14 cellular contexts compared by ENCODE assay signal in the genomic region with DNA sequence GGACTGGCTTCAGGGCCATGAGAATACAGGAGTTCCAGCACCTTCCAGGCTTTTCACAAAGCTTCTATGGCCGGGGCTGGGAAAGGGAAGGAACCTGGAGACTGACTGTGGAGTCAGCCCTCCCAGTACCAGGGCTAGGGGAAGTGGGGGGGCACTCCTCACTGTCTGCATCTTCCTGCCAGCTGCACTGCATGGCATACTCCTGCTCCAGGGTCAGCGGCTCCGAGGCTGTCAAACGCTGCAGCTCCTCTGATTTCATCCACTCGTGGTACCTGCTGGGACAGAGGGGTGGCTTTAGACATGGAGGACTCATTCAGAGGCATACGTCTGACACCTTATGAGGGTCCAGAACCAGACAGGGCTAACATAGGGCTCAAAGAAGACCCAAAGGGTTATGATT. TPM values are rescaled to one million over a fixed set of nuclear protein-coding genes. Genes with fewer than 3 reads are reported as not detected.
DNase-seq lines count a peak whose midpoint lies in the region; ATAC-seq and TF ChIP-seq lines count a peak whose summit lies in the region.
"Had no signal": no experiment of that assay in that cellular context is flagged by ENCODE, and none has a peak within 500 bp of the region (broad histone marks: within the 10 kb centered on the region; RNA-seq: fewer than 3 reads in every experiment).

No MANE protein-coding gene starts in this region.

- no peaks in the 10 kb centered on the region for H3K9me3 Mint-ChIP-seq in activated CD4-positive, alpha-beta T cell treated with anti-CD3 and anti-CD28 coated beads for 36 hours (ENCODE audit: low read depth)
- H3K9me3 Mint-ChIP-seq in T-cell, result no peaks in the 10 kb centered on the region
- no peaks in the 10 kb centered on the region for H3K9me3 Mint-ChIP-seq in endothelial cell (ENCODE audit: unreplicated experiment)
- no peaks in the 10 kb centered on the region for H3K9me3 Mint-ChIP-seq in progenitor cell of endocrine pancreas (ENCODE audit: low read depth)

- TF ChIP-seq CTCF in endothelial cell (IDR thresholded peaks at IDR 0.05; ENCODE audit: unreplicated experiment) (no peak), progenitor cell of endocrine pancreas (IDR thresholded peaks at IDR 0.05; ENCODE audit: unreplicated experiment) (no peak)

- ATAC-seq in activated CD4-positive, alpha-beta T cell treated with anti-CD3 and anti-CD28 coated beads for 36 hours, result no peak
- no peak for ATAC-seq in T-cell (replicated peaks in 1 of 4)
- ATAC-seq in HG03039 (IDR thresholded peaks at IDR 0.05; ENCODE audit: unreplicated experiment), result no peak
- ATAC-seq: sciatic nerve had no signal

- intact Hi-C loops in activated CD4-positive, alpha-beta T cell treated with anti-CD3 and anti-CD28 coated beads for 36 hours (cut with DNase I, micrococcal nuclease), result loop anchor here in 1 of 2 experiments (10.0 kb wide), 1 partner anchor 1961 kb away; a partner anchor contains a TSS

- H3K27ac Mint-ChIP-seq in activated CD4-positive, alpha-beta T cell treated with anti-CD3 and anti-CD28 coated beads for 36 hours, result no peak overlapping the region
- H3K27ac Mint-ChIP-seq in T-cell, result peak overlapping the region; percentile 65 to 86
- no peak overlapping the region for H3K27ac Mint-ChIP-seq in endothelial cell (ENCODE audit: unreplicated experiment)
- H3K27ac Mint-ChIP-seq in progenitor cell of endocrine pancreas, result no peak overlapping the region

- H3K4me3 Mint-ChIP-seq in activated CD4-positive, alpha-beta T cell treated with anti-CD3 and anti-CD28 coated beads for 36 hours, result peak overlapping the region; percentile 53
- H3K4me3 Mint-ChIP-seq in T-cell (peak overlapping the region in 1 of 3 donors; percentile 9), endothelial cell (ENCODE audit: unreplicated experiment) (peak overlapping the region; percentile 62), progenitor cell of endocrine pancreas (ENCODE audit: low read depth) (peak overlapping the region; percentile 53)

- no peak for DNase-seq in activated CD4-positive, alpha-beta T cell treated with anti-CD3 and anti-CD28 coated beads for 36 hours
- no peak for DNase-seq in activated CD4-positive, alpha-beta T cell treated with anti-CD3 and anti-CD28 coated beads, Interleukin-2, amount 50 U/mL, for 48 hours
- DNase-seq in T-cell (no peak), endothelial cell (ENCODE audit: low spot score) (no peak), progenitor cell of endocrine pancreas (ENCODE audit: low spot score, unreplicated experiment) (no peak), NCI-H2081 (lab: John Stamatoyannopoulos, UW) (no peak), NCI-H2171 (lab: John Stamatoyannopoulos, UW) (no peak)
- DNase-seq: amniotic stem cell; stimulated activated CD4-positive, alpha-beta T cell treated with anti-CD3 and anti-CD28 coated beads, Interleukin-4, amount 100 ng/mL, for 4 hours; transverse colon; WERI-Rb-1 had no signal

- POLR2A ChIA-PET in activated CD4-positive, alpha-beta T cell treated with anti-CD3 and anti-CD28 coated beads for 36 hours (lab: Charles Lee), result no interaction called here
- POLR2A ChIA-PET in T-cell (lab: Charles Lee), result interaction anchor here in 1 of 2 donors (0.6 kb wide), 1 partner anchor 200 kb away, joined by 3 read pairs; no protein-coding TSS in a partner anchor

- H3K4me1 Mint-ChIP-seq in activated CD4-positive, alpha-beta T cell treated with anti-CD3 and anti-CD28 coated beads for 36 hours, result peaks cover 42% of the 10 kb centered on the region
- H3K4me1 Mint-ChIP-seq in T-cell, result peaks cover 48 to 63% (median 58%) of the 10 kb centered on the region in 3 donors
- peaks cover 25% of the 10 kb centered on the region for H3K4me1 Mint-ChIP-seq in endothelial cell (ENCODE audit: unreplicated experiment)
- H3K4me1 Mint-ChIP-seq in progenitor cell of endocrine pancreas (ENCODE audit: low read depth), result peaks cover 33% of the 10 kb centered on the region

- no peaks in the 10 kb centered on the region for H3K27me3 Mint-ChIP-seq in activated CD4-positive, alpha-beta T cell treated with anti-CD3 and anti-CD28 coated beads for 36 hours
- no peaks in the 10 kb centered on the region for H3K27me3 Mint-ChIP-seq in T-cell
- H3K27me3 Mint-ChIP-seq in endothelial cell (ENCODE audit: unreplicated experiment), result peaks cover 21% of the 10 kb centered on the region
- H3K27me3 Mint-ChIP-seq in progenitor cell of endocrine pancreas, result no peaks in the 10 kb centered on the region

- CTCF ChIA-PET in activated CD4-positive, alpha-beta T cell treated with anti-CD3 and anti-CD28 coated beads for 36 hours (lab: Charles Lee), result interaction anchor here (0.7 to 9.5 kb wide), 8 partner anchors 13 to 118 kb away, joined by 3 to 93 read pairs (median 8); a partner anchor contains a TSS
- CTCF ChIA-PET in T-cell (lab: Charles Lee), result interaction anchor here (0.6 to 2.2 kb wide), 3 partner anchors 28 to 116 kb away, joined by 3 to 9 read pairs (median 3); no protein-coding TSS in a partner anchor

- peaks cover 41% of the 10 kb centered on the region for H3K36me3 Mint-ChIP-seq in activated CD4-positive, alpha-beta T cell treated with anti-CD3 and anti-CD28 coated beads for 36 hours (ENCODE audit: low read depth)
- H3K36me3 Mint-ChIP-seq in T-cell (peaks cover 33% of the 10 kb centered on the region), endothelial cell (ENCODE audit: low read depth, unreplicated experiment) (peaks cover 22% of the 10 kb centered on the region), progenitor cell of endocrine pancreas (ENCODE audit: insufficient read depth) (peaks cover 23% of the 10 kb centered on the region)

RNA-seq across cellular contexts. Expression of a gene that starts 2.7 kb away (rescaled TPM):
- 10 to 100 TPM; 23.7 to 39.6 TPM for total RNA-seq in activated CD4-positive, alpha-beta T cell treated with anti-CD3 and anti-CD28 coated beads for 36 hours
- total RNA-seq in T-cell (10 to 100 TPM; 37.2 to 74.4 (median 71.9) TPM), endothelial cell (ENCODE audit: unreplicated experiment) (50.1 TPM), progenitor cell of endocrine pancreas (59.6 and 60.2 TPM in 2 replicates)

RNA-seq across cellular contexts. Expression of a gene that starts 25.0 kb away (rescaled TPM):
- 100 to 1,000 TPM; 115 to 170 TPM for total RNA-seq in activated CD4-positive, alpha-beta T cell treated with anti-CD3 and anti-CD28 coated beads for 36 hours
- total RNA-seq in T-cell, result 100 to 1,000 TPM; 104 to 260 (median 223) TPM
- total RNA-seq in endothelial cell (ENCODE audit: unreplicated experiment), result 30.5 TPM
- 135 and 143 TPM in 2 replicates for total RNA-seq in progenitor cell of endocrine pancreas

RNA-seq across cellular contexts. Expression of a gene that starts 36.4 kb away (rescaled TPM):
- 1 to 10 TPM; 2.7 to 3.5 TPM for total RNA-seq in activated CD4-positive, alpha-beta T cell treated with anti-CD3 and anti-CD28 coated beads for 36 hours
- 10 to 100 TPM; 31.2 to 73.4 (median 40.7) TPM for total RNA-seq in T-cell
- total RNA-seq in endothelial cell (ENCODE audit: unreplicated experiment), result 2.5 TPM
- 3.2 TPM in 2 replicates for total RNA-seq in progenitor cell of endocrine pancreas
- total RNA-seq: A673 had no signal

Comparison
In these comparisons a context has a peak if more than half of its experiments do, and no peak if none do; other contexts are left out.
1. H3K27ac Mint-ChIP-seq: peak in T-cell (2 of 2); none in activated CD4-positive, alpha-beta T cell treated with anti-CD3 and anti-CD28 coated beads for 36 hours (single experiment), endothelial cell (single experiment) and progenitor cell of endocrine pancreas (single experiment).